9 cellular contexts compared by ENCODE assay signal in genomic region chr1:206700445-206701036, GRCh38. TPM values are rescaled to one million over a fixed set of nuclear protein-coding genes. Genes with fewer than 3 reads are reported as not detected.
DNase-seq lines count a peak whose midpoint lies in the region; ATAC-seq and TF ChIP-seq lines count a peak whose summit lies in the region.
"Had no signal": no experiment of that assay in that cellular context is flagged by ENCODE, and none has a peak within 500 bp of the region (broad histone marks: within the 10 kb centered on the region; RNA-seq: fewer than 3 reads in every experiment).

No MANE protein-coding gene starts in this region.

- in situ Hi-C loops in G401 (cut with HindIII; ENCODE audit: low sequenced_read_pairs), result no loop called here

- no peaks in the 10 kb centered on the region for H3K27me3 ChIP-seq in endodermal cell (ENCODE audit: control insufficient read depth, insufficient read depth, low read length, poor library complexity, severe bottlenecking)
- H3K27me3 ChIP-seq in neutrophil, result no peaks in the 10 kb centered on the region
- H3K27me3 ChIP-seq in Karpas-422 (ENCODE audit: low read length), result no peaks in the 10 kb centered on the region

- H3K4me2 ChIP-seq in Karpas-422 (ENCODE audit: low read depth, low read length, poor library complexity, severe bottlenecking), result no peak overlapping the region

- H3K36me3 ChIP-seq in endodermal cell (ENCODE audit: control insufficient read depth, insufficient read depth, low read length) (peaks cover 21% of the 10 kb centered on the region), neutrophil (no peaks in the 10 kb centered on the region), Karpas-422 (ENCODE audit: insufficient read depth, low read length) (no peaks in the 10 kb centered on the region)

- peaks cover 77% of the 10 kb centered on the region for H4K20me1 ChIP-seq in Karpas-422 (ENCODE audit: insufficient read depth, low read depth, low read length)

- no peaks in the 10 kb centered on the region for H3K9me3 Mint-ChIP-seq in endodermal cell
- H3K9me3 Mint-ChIP-seq in stimulated activated naive B cell treated with anti-CD40 and anti-IgM and Interleukin-4, amounts not matched to agents 10 μg/mL and 1 μg/mL and 100 μg/mL, for 72 hours, result no peaks in the 10 kb centered on the region

- H3K9me2 ChIP-seq in Karpas-422 (replicated peaks; ENCODE audit: insufficient read depth, low read length), result no peaks in the 10 kb centered on the region

- peaks cover 14% of the 10 kb centered on the region for H3K36me3 Mint-ChIP-seq in endodermal cell (ENCODE audit: low read depth)
- H3K36me3 Mint-ChIP-seq in stimulated activated naive B cell treated with anti-CD40 and anti-IgM and Interleukin-4, amounts not matched to agents 10 μg/mL and 1 μg/mL and 100 μg/mL, for 72 hours, result peaks cover 24 to 43% of the 10 kb centered on the region in 2 donors

- H2AFZ ChIP-seq in Karpas-422 (ENCODE audit: low read length), result no peak overlapping the region

- no peak overlapping the region for H3K4me3 ChIP-seq in endodermal cell (ENCODE audit: low read length)
- peak overlapping the region; percentile 37 to 54 for H3K4me3 ChIP-seq in neutrophil (ENCODE audit: low read depth in 1 of 2, low read length in 1 of 2)
- H3K4me3 ChIP-seq in Karpas-422 (ENCODE audit: low read length), result no peak overlapping the region

- no peak for TF ChIP-seq CTCF in endodermal cell (conservative IDR thresholded peaks at IDR 0.05)
- TF ChIP-seq CTCF in neutrophil (IDR thresholded peaks at IDR 0.05), result no peak

- H3K4me3 Mint-ChIP-seq in endodermal cell, result no peak overlapping the region
- no peak overlapping the region for H3K4me3 Mint-ChIP-seq in stimulated activated naive B cell treated with anti-CD40 and anti-IgM and Interleukin-4, amounts not matched to agents 10 μg/mL and 1 μg/mL and 100 μg/mL, for 72 hours

- no peak overlapping the region for H3K27ac Mint-ChIP-seq in endodermal cell
- H3K27ac Mint-ChIP-seq in stimulated activated naive B cell treated with anti-CD40 and anti-IgM and Interleukin-4, amounts not matched to agents 10 μg/mL and 1 μg/mL and 100 μg/mL, for 72 hours, result no peak overlapping the region

- 83 to 84% methylated on average over 1 to 2 of the region's 2 CpGs for WGBS in endodermal cell (ENCODE audit: insufficient coverage in 1 of 2, insufficient read length in 1 of 2), 2 experiments

- H3K9me3 ChIP-seq in endodermal cell (ENCODE audit: control insufficient read depth, low read length) (no peaks in the 10 kb centered on the region), neutrophil (no peaks in the 10 kb centered on the region), Karpas-422 (ENCODE audit: low read length) (no peaks in the 10 kb centered on the region)

- H3K27ac ChIP-seq in endodermal cell (ENCODE audit: low read depth, low read length) (peak overlapping the region; percentile 21), neutrophil (peak overlapping the region; percentile 81), Karpas-422 (ENCODE audit: low read length) (no peak overlapping the region)

- no peaks in the 10 kb centered on the region for H3K27me3 Mint-ChIP-seq in endodermal cell (ENCODE audit: insufficient read depth)
- H3K27me3 Mint-ChIP-seq in stimulated activated naive B cell treated with anti-CD40 and anti-IgM and Interleukin-4, amounts not matched to agents 10 μg/mL and 1 μg/mL and 100 μg/mL, for 72 hours, result no peaks in the 10 kb centered on the region

- DNase-seq in G401 (ENCODE audit: low spot score), result peak; percentile 78
- peak; percentile 51 for DNase-seq in NCI-H345 (lab: John Stamatoyannopoulos, UW)
- DNase-seq in endodermal cell, result no peak
- no peak for DNase-seq in Karpas-422
- no peak for DNase-seq in stimulated activated naive B cell treated with anti-CD40 and anti-IgM and Interleukin-4, amounts not matched to agents 10 μg/mL and 1 μg/mL and 100 μg/mL, for 72 hours
- DNase-seq: activated CD4-positive, alpha-beta T cell treated with anti-CD3 and anti-CD28 coated beads for 1 hour had no signal

- peaks cover 8% of the 10 kb centered on the region for H3K4me1 ChIP-seq in endodermal cell (ENCODE audit: control insufficient read depth, insufficient read depth, low read length)
- H3K4me1 ChIP-seq in neutrophil (ENCODE audit: control insufficient read depth in 1 of 2, insufficient read depth in 1 of 2, low read depth in 1 of 2, low read length in 1 of 2), result peaks cover 88 to 97% of the 10 kb centered on the region in 2 experiments
- no peaks in the 10 kb centered on the region for H3K4me1 ChIP-seq in Karpas-422 (ENCODE audit: low read length)

- H3K4me1 Mint-ChIP-seq in endodermal cell, result peaks cover 30% of the 10 kb centered on the region
- peaks cover 63 to 92% of the 10 kb centered on the region in 2 donors for H3K4me1 Mint-ChIP-seq in stimulated activated naive B cell treated with anti-CD40 and anti-IgM and Interleukin-4, amounts not matched to agents 10 μg/mL and 1 μg/mL and 100 μg/mL, for 72 hours

- H3K79me2 ChIP-seq in Karpas-422 (ENCODE audit: low read length), result no peaks in the 10 kb centered on the region

- H3K9ac ChIP-seq in endodermal cell (ENCODE audit: extremely low read depth, low read length, poor library complexity, severe bottlenecking), result no peak overlapping the region
- no peak overlapping the region for H3K9ac ChIP-seq in Karpas-422 (ENCODE audit: low read length)

- no peak for ATAC-seq in HG02763 (IDR thresholded peaks at IDR 0.05; ENCODE audit: unreplicated experiment)
- no peak for ATAC-seq in GM21825 (IDR thresholded peaks at IDR 0.05; ENCODE audit: unreplicated experiment)
- ATAC-seq in stimulated activated naive B cell treated with anti-CD40 and anti-IgM and Interleukin-4, amounts not matched to agents 10 μg/mL and 1 μg/mL and 100 μg/mL, for 72 hours (replicated peaks), result no peak

RNA-seq across cellular contexts. Expression of gene MAPKAPK2, which starts 15.8 kb away (rescaled TPM):
- 25.7 and 32.7 TPM in 2 replicates for total RNA-seq in G401 (2014; rRNA removed; shearing (Covaris generic))
- 10 to 100 TPM; 72.8 to 79.7 TPM for total RNA-seq in endodermal cell
- 79.7 TPM for polyA plus RNA-seq in endodermal cell (2013, experiment 1 of 2)
- polyA plus RNA-seq in endodermal cell (2013, experiment 2 of 2), result 76.4 TPM
- 19.8 and 25.1 TPM in 2 replicates for total RNA-seq in Karpas-422 (2014; rRNA removed; shearing (Covaris generic); ENCODE audit: low replicate concordance)

Comparison
In these comparisons a context has a peak if more than half of its experiments do, and no peak if none do; other contexts are left out.
1. DNase-seq: peak in G401 (single experiment) and NCI-H345 (single experiment); none in endodermal cell (single experiment), Karpas-422 (single experiment) and stimulated activated naive B cell treated with anti-CD40 and anti-IgM and Interleukin-4, amounts not matched to agents 10 μg/mL and 1 μg/mL and 100 μg/mL, for 72 hours (single experiment).
2. H3K4me3 ChIP-seq: peak in neutrophil (2 of 2); none in endodermal cell (single experiment) and Karpas-422 (single experiment).